19 cellular contexts compared by ENCODE assay signal in the genomic region with DNA sequence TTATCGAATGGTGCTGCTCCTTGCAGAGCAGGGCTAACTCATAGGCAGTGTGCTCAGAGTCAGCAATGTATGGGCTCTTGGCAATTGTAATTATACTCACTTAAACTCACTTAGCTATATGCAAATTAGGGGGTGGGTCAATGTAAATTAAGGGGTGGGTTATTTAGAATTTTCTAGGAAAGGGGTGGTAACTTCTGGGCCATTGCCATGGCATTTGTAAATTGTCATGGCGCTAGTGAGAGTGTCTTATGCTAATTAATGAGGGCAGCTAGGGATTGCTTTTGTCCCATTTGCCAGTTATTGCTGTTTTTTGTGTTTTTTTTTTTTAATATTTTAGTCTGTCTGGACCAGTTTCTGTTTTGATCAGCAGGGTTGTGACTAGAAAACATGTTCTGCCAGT.
DNase-seq lines count a peak whose midpoint lies in the region; ATAC-seq and TF ChIP-seq lines count a peak whose summit lies in the region.
"Had no signal": no experiment of that assay in that cellular context is flagged by ENCODE, and none has a peak within 500 bp of the region (broad histone marks: within the 10 kb centered on the region; RNA-seq: fewer than 3 reads in every experiment).

No MANE protein-coding gene starts in this region.

- H3K4me2 ChIP-seq in IMR-90 (ENCODE audit: low read depth, low read length) (no peak overlapping the region), mesendoderm (ENCODE audit: low read length) (no peak overlapping the region)
- H3K4me2 ChIP-seq: BLaER1 had no signal

- no peak overlapping the region for H2BK20ac ChIP-seq in IMR-90 (ENCODE audit: low read depth, low read length)

- H2BK5ac ChIP-seq in IMR-90 (ENCODE audit: low read depth, low read length, poor library complexity, severe bottlenecking): no peak overlapping the region
- no peak overlapping the region for H2BK5ac ChIP-seq in mesendoderm (ENCODE audit: low read length)

- peaks cover 7% of the 10 kb centered on the region for H3K4me1 ChIP-seq in IMR-90 (ENCODE audit: control insufficient read depth, insufficient read depth, low read length)
- no peaks in the 10 kb centered on the region for H3K4me1 ChIP-seq in mesendoderm (ENCODE audit: control insufficient read depth, low read depth, low read length)
- H3K4me1 ChIP-seq in endodermal cell (ENCODE audit: control insufficient read depth, insufficient read depth, low read length): no peaks in the 10 kb centered on the region

- no peak for TF ChIP-seq CTCF in C4-2B (conservative IDR thresholded peaks at IDR 0.05)
- no peak for TF ChIP-seq CTCF in IMR-90 (conservative IDR thresholded peaks at IDR 0.05; ENCODE audit: low read depth, low read length)
- no peak for TF ChIP-seq CTCF in endodermal cell (conservative IDR thresholded peaks at IDR 0.05)

- H4K20me1 ChIP-seq in IMR-90 (ENCODE audit: insufficient read depth, low read length): no peaks in the 10 kb centered on the region
- H4K20me1 ChIP-seq: BLaER1 had no signal

- H3K56ac ChIP-seq in IMR-90 (ENCODE audit: extremely low read depth, insufficient read depth, low read length): no peak overlapping the region
- H3K56ac ChIP-seq in mesendoderm (ENCODE audit: low read length): no peak overlapping the region

- H3K23ac ChIP-seq in IMR-90 (ENCODE audit: low read depth, low read length): no peak overlapping the region
- H3K23ac ChIP-seq in mesendoderm (ENCODE audit: low read length): no peak overlapping the region

- H2BK120ac ChIP-seq in IMR-90 (ENCODE audit: low read depth, low read length) (no peak overlapping the region), mesendoderm (ENCODE audit: low read depth, low read length) (no peak overlapping the region)

- H4K91ac ChIP-seq in IMR-90 (ENCODE audit: insufficient read depth, low read depth, low read length): no peak overlapping the region

- H3K36me3 Mint-ChIP-seq in endodermal cell (ENCODE audit: low read depth): peaks cover 14% of the 10 kb centered on the region
- H3K36me3 Mint-ChIP-seq: CD8-positive, alpha-beta T cell had no signal

- POLR2A ChIA-PET in IMR-90 (lab: Charles Lee; ENCODE audit: unreplicated experiment): no interaction called here

- TF ChIP-seq POLR2A in IMR-90 (IDR thresholded peaks at IDR 0.05; ENCODE audit: low read depth, low read length): no peak

- no peak overlapping the region for H3K18ac ChIP-seq in IMR-90 (ENCODE audit: low read depth, low read length)
- H3K18ac ChIP-seq in mesendoderm (ENCODE audit: low read length): no peak overlapping the region

- H3K9me3 Mint-ChIP-seq in endodermal cell: peaks cover 2% of the 10 kb centered on the region
- H3K9me3 Mint-ChIP-seq: CD8-positive, alpha-beta T cell had no signal

- peaks cover 4% of the 10 kb centered on the region; the same call in 1 of the 2 replicates for H3K9me1 ChIP-seq in IMR-90 (ENCODE audit: insufficient read depth, low read length)

- H3K9me3 ChIP-seq in IMR-90 (ENCODE audit: control insufficient read depth, insufficient read depth, low read length) (no peaks in the 10 kb centered on the region), endodermal cell (ENCODE audit: control insufficient read depth, low read length) (no peaks in the 10 kb centered on the region)
- H3K9me3 ChIP-seq: BLaER1 had no signal

- H3K4ac ChIP-seq in IMR-90 (ENCODE audit: low read depth, low read length) (no peak overlapping the region), mesendoderm (ENCODE audit: low read depth, low read length) (no peak overlapping the region)

- ATAC-seq in IMR-90 (ENCODE audit: low read depth): no peak
- ATAC-seq: CD8-positive, alpha-beta T cell; Panc1; SK-N-SH treated with all-trans-retinoic acid at 6 μM for 48 hours had no signal

- H2BK15ac ChIP-seq in IMR-90 (ENCODE audit: low read depth, low read length) (no peak overlapping the region), mesendoderm (replicated peaks; ENCODE audit: low read depth) (no peak overlapping the region)

- H3K4me3 ChIP-seq in IMR-90 (ENCODE audit: insufficient read depth, low read depth, low read length): no peak overlapping the region
- no peak overlapping the region for H3K4me3 ChIP-seq in mesendoderm (ENCODE audit: low read length)
- H3K4me3 ChIP-seq in endodermal cell (ENCODE audit: low read length): no peak overlapping the region
- H3K4me3 ChIP-seq: BLaER1 had no signal

- H3K79me1 ChIP-seq in IMR-90 (ENCODE audit: low read depth in 1 of 2, low read length in 2 of 2): peaks cover 41 to 42% of the 10 kb centered on the region in 2 experiments
- peaks cover 7% of the 10 kb centered on the region for H3K79me1 ChIP-seq in mesendoderm (ENCODE audit: low read length)

- H4K5ac ChIP-seq in IMR-90 (ENCODE audit: low read depth, low read length): peak overlapping the region; percentile 64
- H4K5ac ChIP-seq in mesendoderm (ENCODE audit: low read length): no peak overlapping the region

- in situ Hi-C loops in IMR-90 (cut with MboI; ENCODE audit: low sequenced_read_pairs): no loop called here

- DNase-seq in IMR-90 (no peak), OCI-M1 (lab: John Stamatoyannopoulos, UW) (peak; percentile 34), mesendoderm (peak; percentile 12), GOT3 (lab: John Stamatoyannopoulos, UW) (no peak), NCI-H1694 (lab: John Stamatoyannopoulos, UW) (no peak), endodermal cell (no peak)
- DNase-seq: ACHN; Calu3; CD8-positive, alpha-beta T cell; GDM1; MM.1S; NCI-H1092; NCI-H146; NCI-H2107; NK-92 treated with Interleukin-12 subunit alpha and Interleukin-12 subunit beta, amount 100 ng/mL, for 24 hours had no signal

- H4K8ac ChIP-seq in IMR-90 (ENCODE audit: low read depth in 2 of 2, low read length in 2 of 2) (no peak overlapping the region), mesendoderm (ENCODE audit: low read depth, low read length) (no peak overlapping the region)

- peaks cover 6% of the 10 kb centered on the region for H3K4me1 Mint-ChIP-seq in endodermal cell

- intact Hi-C loops in IMR-90 (cut with micrococcal nuclease): no loop called here

- H3K27ac Mint-ChIP-seq in endodermal cell: no peak overlapping the region
- H3K27ac Mint-ChIP-seq: CD8-positive, alpha-beta T cell had no signal

- H3K9ac ChIP-seq in IMR-90 (ENCODE audit: low read depth, low read length) (no peak overlapping the region), mesendoderm (ENCODE audit: low read length) (no peak overlapping the region), endodermal cell (ENCODE audit: extremely low read depth, low read length, poor library complexity, severe bottlenecking) (no peak overlapping the region)
- H3K9ac ChIP-seq: BLaER1 had no signal

- no peak overlapping the region for H2AFZ ChIP-seq in IMR-90 (replicated peaks; ENCODE audit: low read length, poor library complexity)

- no peaks in the 10 kb centered on the region; the same call in 1 of the 2 replicates for H3K36me3 ChIP-seq in IMR-90 (ENCODE audit: control insufficient read depth, insufficient read depth, low read length)
- no peaks in the 10 kb centered on the region for H3K36me3 ChIP-seq in mesendoderm (ENCODE audit: control insufficient read depth, insufficient read depth, low read length)
- peaks cover 77% of the 10 kb centered on the region for H3K36me3 ChIP-seq in endodermal cell (ENCODE audit: control insufficient read depth, insufficient read depth, low read length)

- H3K27me3 ChIP-seq in IMR-90 (ENCODE audit: control insufficient read depth, insufficient read depth, low read length) (no peaks in the 10 kb centered on the region), mesendoderm (ENCODE audit: insufficient read depth, low read length, poor library complexity) (no peaks in the 10 kb centered on the region), endodermal cell (ENCODE audit: control insufficient read depth, insufficient read depth, low read length, poor library complexity, severe bottlenecking) (no peaks in the 10 kb centered on the region)
- H3K27me3 ChIP-seq: BLaER1 had no signal

- BruUV-seq in IMR-90 (replicated peaks; lab: Mats Ljungman, UMichigan): no TSS peak

- H3K27ac ChIP-seq in C4-2B: peak overlapping the region; percentile 32; the same call in 1 of the 2 replicates
- no peak overlapping the region for H3K27ac ChIP-seq in IMR-90 (ENCODE audit: insufficient read depth, low read length)
- no peak overlapping the region for H3K27ac ChIP-seq in mesendoderm (ENCODE audit: low read depth, low read length)
- H3K27ac ChIP-seq in endodermal cell (ENCODE audit: low read depth, low read length): no peak overlapping the region
- H3K27ac ChIP-seq: BLaER1 had no signal

- no peak overlapping the region for H3K14ac ChIP-seq in IMR-90 (replicated peaks; ENCODE audit: low read depth, low read length)

- H3K4me3 Mint-ChIP-seq in endodermal cell: no peak overlapping the region
- H3K4me3 Mint-ChIP-seq: CD8-positive, alpha-beta T cell had no signal

- no peak for TF ChIP-seq RAD21 in IMR-90 (IDR thresholded peaks at IDR 0.05; ENCODE audit: low read length)

- CTCF ChIA-PET in IMR-90 (lab: Yijun Ruan, JAX): no interaction called here

- peaks cover 5% of the 10 kb centered on the region for H3K79me2 ChIP-seq in mesendoderm (ENCODE audit: control insufficient read depth, insufficient read depth, low read length)

- no peak overlapping the region for H2AK9ac ChIP-seq in IMR-90 (replicated peaks; ENCODE audit: low read depth, low read length, poor library complexity)

- peaks cover 2% of the 10 kb centered on the region for H3K27me3 Mint-ChIP-seq in endodermal cell (ENCODE audit: insufficient read depth)

- no peak overlapping the region for H2AK5ac ChIP-seq in IMR-90 (ENCODE audit: low read depth, low read length)
- H2AK5ac ChIP-seq in mesendoderm (ENCODE audit: low read length): no peak overlapping the region

- no CpG with 5 or more reads among the region's 2 CpGs for WGBS in IMR-90 (ENCODE audit: extremely low coverage in 2 of 2, insufficient read length in 1 of 2), 2 experiments
- WGBS in mesendoderm (ENCODE audit: extremely low coverage, insufficient coverage, low lambda C conversion rate): no CpG with 5 or more reads among the region's 2 CpGs
- 93% methylated on average over 2 of the region's 2 CpGs; no CpG with 5 or more reads in 1 of the 2 experiments for WGBS in endodermal cell (ENCODE audit: insufficient coverage in 1 of 2, insufficient read length in 1 of 2), 2 experiments

- dilution Hi-C loops in IMR-90 (cut with HindIII; ENCODE audit: low sequenced_read_pairs, unreplicated experiment): no loop called here

TF ChIP-seq in IMR-90, 13 proteins besides CTCF, POLR2A, EP300 and RAD21 (continues in another document):
- no peak for TF ChIP-seq CHD1 (IDR thresholded peaks at IDR 0.05; ENCODE audit: low read depth, low read length)
- no peak for TF ChIP-seq MAZ (IDR thresholded peaks at IDR 0.05; ENCODE audit: borderline replicate concordance, low read depth, low read length)
- no peak for TF ChIP-seq CEBPB (IDR thresholded peaks at IDR 0.05; ENCODE audit: low read depth, low read length)
- no peak for TF ChIP-seq MXI1 (IDR thresholded peaks at IDR 0.05; ENCODE audit: borderline replicate concordance, low read depth, low read length)

Comparison
In these comparisons a context has a peak if more than half of its experiments do, and no peak if none do; other contexts are left out.
1. DNase-seq: peak in OCI-M1 (single experiment) and mesendoderm (single experiment); none in IMR-90 (single experiment), GOT3 (single experiment), NCI-H1694 (single experiment) and endodermal cell (single experiment).